Comparison of ENCODE assay signal across 17 cellular contexts in genomic region chr7:117084286-117084685, GRCh38.
DNase-seq lines count a peak whose midpoint lies in the region; ATAC-seq, FAIRE-seq and TF ChIP-seq lines count a peak whose summit lies in the region.
"Had no signal": no experiment of that assay in that cellular context is flagged by ENCODE, and none has a peak within 500 bp of the region (broad histone marks: within the 10 kb centered on the region; RNA-seq: fewer than 3 reads in every experiment).

No MANE protein-coding gene starts in this region.

- H3K4me3 ChIP-seq in Loucy (ENCODE audit: low read length, poor library complexity, severe bottlenecking) (no peak overlapping the region), bronchial epithelial cell (ENCODE audit: low read depth, low read length) (no peak overlapping the region), mesendoderm (ENCODE audit: low read length) (no peak overlapping the region)
- H3K4me3 ChIP-seq: SJCRH30 had no signal

- H3K36me3 ChIP-seq in Loucy (ENCODE audit: insufficient read depth, low read length) (no peaks in the 10 kb centered on the region), bronchial epithelial cell (ENCODE audit: control insufficient read depth, insufficient read depth, low read length) (no peaks in the 10 kb centered on the region), mesendoderm (ENCODE audit: control insufficient read depth, insufficient read depth, low read length) (no peaks in the 10 kb centered on the region)
- H3K36me3 ChIP-seq: SJCRH30 had no signal

- no peaks in the 10 kb centered on the region for H3K27me3 Mint-ChIP-seq in activated T-cell treated with anti-CD3 and anti-CD28 coated beads, Interleukin-2, amount 50 U/mL, for 72 hours (ENCODE audit: low read depth)

- no peak overlapping the region for H3K23ac ChIP-seq in mesendoderm (ENCODE audit: low read length)

- H3K4ac ChIP-seq in mesendoderm (ENCODE audit: low read depth, low read length), result no peak overlapping the region

- H4K8ac ChIP-seq in mesendoderm (ENCODE audit: low read depth, low read length), result no peak overlapping the region

- H2AFZ ChIP-seq in Loucy (ENCODE audit: low read length), result 0 out of 2 replicates have a peak overlapping the region, but pooled peaks have one; percentile 15

- H3F3A ChIP-seq in Loucy (ENCODE audit: low read depth), result peaks cover 6% of the 10 kb centered on the region; the same call in 1 of the 2 replicates

- H3K9ac ChIP-seq in Loucy (ENCODE audit: low read depth, low read length, poor library complexity, severe bottlenecking), result no peak overlapping the region
- H3K9ac ChIP-seq in mesendoderm (ENCODE audit: low read length), result no peak overlapping the region

- H3K79me2 ChIP-seq in Loucy (ENCODE audit: insufficient read depth, low read length) (no peaks in the 10 kb centered on the region), mesendoderm (ENCODE audit: control insufficient read depth, insufficient read depth, low read length) (no peaks in the 10 kb centered on the region)

- TF ChIP-seq CTCF in Loucy (conservative IDR thresholded peaks at IDR 0.05; ENCODE audit: low read length), result no peak
- TF ChIP-seq CTCF in bronchial epithelial cell (IDR thresholded peaks at IDR 0.05; ENCODE audit: insufficient read depth, low read length, severe bottlenecking), result no peak

- no peak overlapping the region for H3K4me3 Mint-ChIP-seq in activated T-cell treated with anti-CD3 and anti-CD28 coated beads, Interleukin-2, amount 50 U/mL, for 72 hours

- no peak overlapping the region for H2AK5ac ChIP-seq in mesendoderm (ENCODE audit: low read length)

- no peaks in the 10 kb centered on the region for H3K9me3 ChIP-seq in Loucy (ENCODE audit: insufficient read depth, low read depth, low read length)
- H3K9me3 ChIP-seq: SJCRH30 had no signal

- no peaks in the 10 kb centered on the region for H3K27me3 ChIP-seq in Loucy (ENCODE audit: insufficient read depth, low read length, poor library complexity, severe bottlenecking)
- no peaks in the 10 kb centered on the region for H3K27me3 ChIP-seq in bronchial epithelial cell (ENCODE audit: control insufficient read depth, insufficient read depth, low read length)
- no peaks in the 10 kb centered on the region for H3K27me3 ChIP-seq in mesendoderm (ENCODE audit: insufficient read depth, low read length, poor library complexity)
- H3K27me3 ChIP-seq: SJCRH30 had no signal

- H3K4me1 ChIP-seq in Loucy (ENCODE audit: insufficient read depth, low read length, poor library complexity, severe bottlenecking), result peaks cover 40% of the 10 kb centered on the region
- no peaks in the 10 kb centered on the region for H3K4me1 ChIP-seq in mesendoderm (ENCODE audit: control insufficient read depth, low read depth, low read length)

- FAIRE-seq in bronchial epithelial cell (lab: Jason Lieb, UNC), result no peak
- FAIRE-seq: HTR-8/SVneo had no signal

- no peaks in the 10 kb centered on the region for H3K36me3 Mint-ChIP-seq in activated T-cell treated with anti-CD3 and anti-CD28 coated beads, Interleukin-2, amount 50 U/mL, for 72 hours (ENCODE audit: insufficient read depth in 2 of 2)

- WGBS in mesendoderm (ENCODE audit: extremely low coverage, insufficient coverage, low lambda C conversion rate), result no CpG with 5 or more reads among the region's 1 CpG

- H3K4me2 ChIP-seq in Loucy (ENCODE audit: low read depth, low read length, poor library complexity, severe bottlenecking), result no peak overlapping the region
- no peak overlapping the region for H3K4me2 ChIP-seq in mesendoderm (ENCODE audit: low read length)

- no peak for ATAC-seq in GM21367 (IDR thresholded peaks at IDR 0.05; ENCODE audit: unreplicated experiment)
- no peak for ATAC-seq in activated T-cell treated with anti-CD3 and anti-CD28 coated beads, Interleukin-2, amount 50 U/mL, for 72 hours (replicated peaks in 1 of 2)

- no peak overlapping the region for H3K56ac ChIP-seq in mesendoderm (ENCODE audit: low read length)

- H4K5ac ChIP-seq in mesendoderm (ENCODE audit: low read length), result no peak overlapping the region

- H3K27ac ChIP-seq in mesendoderm (ENCODE audit: low read depth, low read length), result no peak overlapping the region
- H3K27ac ChIP-seq: SJCRH30 had no signal

- no peaks in the 10 kb centered on the region for H3K9me2 ChIP-seq in Loucy (replicated peaks; ENCODE audit: low read depth, low read length)

- peaks cover 30% of the 10 kb centered on the region for H3K4me1 Mint-ChIP-seq in activated T-cell treated with anti-CD3 and anti-CD28 coated beads, Interleukin-2, amount 50 U/mL, for 72 hours (ENCODE audit: low read depth)

- no peaks in the 10 kb centered on the region for H3K79me1 ChIP-seq in mesendoderm (ENCODE audit: low read length)

- H2BK5ac ChIP-seq in mesendoderm (ENCODE audit: low read length), result no peak overlapping the region

- peak overlapping the region; percentile 68 for H3K18ac ChIP-seq in mesendoderm (ENCODE audit: low read length)

- no peaks in the 10 kb centered on the region for H4K20me1 ChIP-seq in Loucy (ENCODE audit: insufficient read depth, low read length, poor library complexity, severe bottlenecking)

- no peaks in the 10 kb centered on the region for H3K9me3 Mint-ChIP-seq in activated T-cell treated with anti-CD3 and anti-CD28 coated beads, Interleukin-2, amount 50 U/mL, for 72 hours

- H3K27ac Mint-ChIP-seq in activated T-cell treated with anti-CD3 and anti-CD28 coated beads, Interleukin-2, amount 50 U/mL, for 72 hours, result no peak overlapping the region

- DNase-seq in HPDE6-E6E7 (ENCODE audit: extremely low spot score), result peak; percentile 9
- peak; percentile 76 for DNase-seq in bronchial epithelial cell (ENCODE audit: low read depth)
- no peak for DNase-seq in mesendoderm
- DNase-seq in activated T-cell treated with anti-CD3 and anti-CD28 coated beads, Interleukin-2, amount 50 U/mL, for 72 hours, result no peak
- no peak for DNase-seq in NCI-H510A (lab: John Stamatoyannopoulos, UW)
- DNase-seq: ACHN, AML-193, COR-L47, HCEC 1CT, NCI-H1436, NCI-H2081 treated with DMSO at 0.1 percent for 48 hours, NCI-H345, RPMI8226, SJCRH30 had no signal

- no peak overlapping the region for H2BK120ac ChIP-seq in mesendoderm (ENCODE audit: low read depth, low read length)

- H2BK15ac ChIP-seq in mesendoderm (replicated peaks; ENCODE audit: low read depth), result no peak overlapping the region

Comparison
In these comparisons a context has a peak if more than half of its experiments do, and no peak if none do; other contexts are left out.
1. DNase-seq: peak in HPDE6-E6E7 (single experiment) and bronchial epithelial cell (single experiment); none in mesendoderm (single experiment), activated T-cell treated with anti-CD3 and anti-CD28 coated beads, Interleukin-2, amount 50 U/mL, for 72 hours (0 of 2) and NCI-H510A (single experiment).